Comparison of ENCODE assay signal across 8 cellular contexts in genomic region chr1:117930173-117930447, GRCh38. TPM values are rescaled to one million over a fixed set of nuclear protein-coding genes. Genes with fewer than 3 reads are reported as not detected.
A peak's percentile ranks its signal among the peaks of the same experiment; 100 is the strongest.
DNase-seq lines count a peak whose midpoint lies in the region; ATAC-seq and TF ChIP-seq lines count a peak whose summit lies in the region.

No MANE protein-coding gene starts in this region.

- H3K9ac ChIP-seq in MM.1S (ENCODE audit: low read length) (peak overlapping the region; percentile 74), endocrine pancreas (ENCODE audit: control insufficient read depth, insufficient read depth, low read length) (peak overlapping the region; percentile 78), neuronal stem cell (ENCODE audit: low read depth, low read length, poor library complexity) (peak overlapping the region; percentile 92)

- no peaks in the 10 kb centered on the region for H3K9me3 ChIP-seq in MM.1S (replicated peaks; ENCODE audit: insufficient read depth, low read length)
- no peaks in the 10 kb centered on the region for H3K9me3 ChIP-seq in endocrine pancreas (ENCODE audit: control insufficient read depth, low read length)
- H3K9me3 ChIP-seq in neuronal stem cell (replicated peaks in 1 of 2; ENCODE audit: control insufficient read depth in 2 of 2, insufficient read depth in 1 of 2, low read depth in 1 of 2, low read length in 2 of 2): peaks cover 0 to 2% of the 10 kb centered on the region in 2 donors

- no peaks in the 10 kb centered on the region for H3K27me3 ChIP-seq in MM.1S (replicated peaks; ENCODE audit: insufficient read depth, low read length)
- no peaks in the 10 kb centered on the region for H3K27me3 ChIP-seq in endocrine pancreas (ENCODE audit: control insufficient read depth, insufficient read depth, low read length)
- no peaks in the 10 kb centered on the region for H3K27me3 ChIP-seq in neuronal stem cell (ENCODE audit: control insufficient read depth in 3 of 3, insufficient read depth in 3 of 3, low read depth in 1 of 3, low read length in 3 of 3)

- peak overlapping the region; percentile 75 for H3K4me2 ChIP-seq in MM.1S (ENCODE audit: low read depth, low read length)
- peak overlapping the region; percentile 80 for H3K4me2 ChIP-seq in neuronal stem cell (ENCODE audit: insufficient read depth, low read length, poor library complexity, severe bottlenecking)

- no peak overlapping the region for H2BK5ac ChIP-seq in neuronal stem cell (ENCODE audit: low read length)

- peak overlapping the region; percentile 89 for H2AK5ac ChIP-seq in neuronal stem cell (ENCODE audit: low read depth, low read length)

- H3F3A ChIP-seq in MM.1S (ENCODE audit: insufficient read depth, low read length): peaks cover 6% of the 10 kb centered on the region; the same call in 1 of the 2 replicates

- H2BK120ac ChIP-seq in neuronal stem cell (ENCODE audit: low read depth, low read length): no peak overlapping the region

- no peak overlapping the region for H2BK12ac ChIP-seq in neuronal stem cell (ENCODE audit: low read length)

- no peak overlapping the region for H4K91ac ChIP-seq in neuronal stem cell (ENCODE audit: low read depth, low read length, poor library complexity)

- H3K79me1 ChIP-seq in neuronal stem cell (ENCODE audit: low read depth, low read length): peaks cover 9% of the 10 kb centered on the region

- no CpG with 5 or more reads among the region's 12 CpGs for WGBS in neuronal stem cell (ENCODE audit: extremely low coverage in 2 of 2, insufficient read length in 2 of 2, insufficient replicate concordance in 1 of 2), 2 donors

- H4K8ac ChIP-seq in neuronal stem cell (ENCODE audit: low read depth, low read length): peak overlapping the region; percentile 90

- TF ChIP-seq CTCF in MM.1S (IDR thresholded peaks at IDR 0.05; ENCODE audit: low read length): no peak

- no peaks in the 10 kb centered on the region for H4K20me1 ChIP-seq in MM.1S (ENCODE audit: insufficient read depth, low read length)

- peak overlapping the region; percentile 94 for H3K4me3 ChIP-seq in MM.1S (ENCODE audit: low read length)
- peak overlapping the region; percentile 94 for H3K4me3 ChIP-seq in endocrine pancreas (ENCODE audit: control insufficient read depth, insufficient read depth, low read length)
- peak overlapping the region; percentile 81 to 100 for H3K4me3 ChIP-seq in neuronal stem cell (ENCODE audit: low read length in 2 of 2)

- H3K79me2 ChIP-seq in MM.1S (ENCODE audit: low read length): peaks cover 88% of the 10 kb centered on the region

- H3K18ac ChIP-seq in neuronal stem cell (ENCODE audit: low read length): no peak overlapping the region

- ATAC-seq in GM18502 (IDR thresholded peaks at IDR 0.05; ENCODE audit: poor library complexity, unreplicated experiment) (peak; percentile 2), GM21576 (IDR thresholded peaks at IDR 0.05; ENCODE audit: unreplicated experiment) (no peak)

- H3K14ac ChIP-seq in neuronal stem cell (ENCODE audit: low read length): no peak overlapping the region

- H2AFZ ChIP-seq in MM.1S (ENCODE audit: low read length) (peak overlapping the region; percentile 71), neuronal stem cell (ENCODE audit: low read length) (peak overlapping the region; percentile 93)

- H3K36me3 ChIP-seq in MM.1S (replicated peaks; ENCODE audit: insufficient read depth, low read length): no peaks in the 10 kb centered on the region
- no peaks in the 10 kb centered on the region for H3K36me3 ChIP-seq in endocrine pancreas (ENCODE audit: control insufficient read depth, insufficient read depth, low read length)
- peaks cover 2 to 27% of the 10 kb centered on the region in 2 donors for H3K36me3 ChIP-seq in neuronal stem cell (replicated peaks in 1 of 2; ENCODE audit: control insufficient read depth in 2 of 2, insufficient read depth in 2 of 2, low read length in 2 of 2)

- DNase-seq in MM.1S: peak; percentile 6
- DNase-seq in neuronal stem cell (ENCODE audit: low spot score): peak; percentile 8
- no peak for DNase-seq in occipital lobe (lab: John Stamatoyannopoulos, UW)
- no peak for DNase-seq in effector CD4-positive, alpha-beta T cell
- no peak for DNase-seq in COLO829 (ENCODE audit: low spot score)

- 0 out of 2 replicates have a peak, but pooled peaks cover 3% of the 10 kb centered on the region for H3K4me1 ChIP-seq in MM.1S (ENCODE audit: low read length)
- peaks cover 26% of the 10 kb centered on the region for H3K4me1 ChIP-seq in endocrine pancreas (ENCODE audit: control insufficient read depth, insufficient read depth, low read length)
- H3K4me1 ChIP-seq in neuronal stem cell (ENCODE audit: control insufficient read depth in 2 of 2, insufficient read depth in 1 of 2, low read depth in 1 of 2, low read length in 2 of 2): peaks cover 5 to 9% of the 10 kb centered on the region in 2 donors

- no peak overlapping the region for H3K4ac ChIP-seq in neuronal stem cell (ENCODE audit: low read length)

- H3K27ac ChIP-seq in MM.1S (ENCODE audit: low read length): peak overlapping the region; percentile 75
- H3K27ac ChIP-seq in neuronal stem cell (replicated peaks; ENCODE audit: low read length): no peak overlapping the region

- no peaks in the 10 kb centered on the region for H3K9me2 ChIP-seq in MM.1S (replicated peaks; ENCODE audit: insufficient read depth, low read length)

- H2BK15ac ChIP-seq in neuronal stem cell (ENCODE audit: low read length): no peak overlapping the region

- H3K23ac ChIP-seq in neuronal stem cell (ENCODE audit: low read depth, low read length, poor library complexity): peak overlapping the region; percentile 16

RNA-seq across cellular contexts. Expression of gene WDR3, which starts 0.6 kb away (rescaled TPM):
- polyA plus RNA-seq in neuronal stem cell (2013, experiment 1 of 2): 9.7 TPM
- polyA plus RNA-seq in neuronal stem cell (2013, experiment 2 of 2): 10.3 TPM
- total RNA-seq in occipital lobe: 19.3 TPM

RNA-seq across cellular contexts. Expression of gene GDAP2, which starts 0.7 kb away (rescaled TPM):
- polyA plus RNA-seq in neuronal stem cell (2013, experiment 1 of 2): 10.0 TPM
- 9.0 TPM for polyA plus RNA-seq in neuronal stem cell (2013, experiment 2 of 2)
- 73.9 TPM for total RNA-seq in occipital lobe

Comparison
In these comparisons a context has a peak if more than half of its experiments do, and no peak if none do; other contexts are left out.
1. DNase-seq: peak in MM.1S (single experiment) and neuronal stem cell (single experiment); none in occipital lobe (single experiment), effector CD4-positive, alpha-beta T cell (single experiment) and COLO829 (single experiment).
2. Peak in every context shown above with its lines, with median percentiles within 50 percentile points of each other: H3K4me3 ChIP-seq and H3K9ac ChIP-seq.